In the genomic region with DNA sequence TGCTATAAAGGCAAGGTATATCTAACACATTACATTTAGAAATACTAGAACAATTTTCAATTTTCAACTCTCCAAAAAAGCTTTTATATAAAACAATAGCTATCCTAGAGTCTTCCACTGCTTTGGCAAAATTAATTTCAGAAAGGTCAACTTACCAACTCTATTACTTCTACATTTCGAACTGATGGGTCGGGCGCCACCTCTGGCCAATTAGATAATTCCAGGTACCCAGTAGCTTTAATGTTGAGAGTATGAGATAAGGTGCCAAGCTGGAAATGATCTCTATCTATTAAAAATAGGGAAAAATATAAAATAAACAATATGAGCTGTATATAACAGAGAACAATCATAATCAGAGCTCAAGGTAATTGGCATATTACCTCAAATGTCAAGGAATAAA, we compare ENCODE assay signal across 1 cellular context.
TF ChIP-seq lines count a peak whose summit lies in the region.

No MANE protein-coding gene starts in this region.

TF ChIP-seq in SK-N-SH treated with all-trans-retinoic acid at 6 μM for 48 hours, 23 proteins besides CTCF, POLR2A, EP300 and RAD21 (continued from another document):
- TF ChIP-seq, protein P1, sequence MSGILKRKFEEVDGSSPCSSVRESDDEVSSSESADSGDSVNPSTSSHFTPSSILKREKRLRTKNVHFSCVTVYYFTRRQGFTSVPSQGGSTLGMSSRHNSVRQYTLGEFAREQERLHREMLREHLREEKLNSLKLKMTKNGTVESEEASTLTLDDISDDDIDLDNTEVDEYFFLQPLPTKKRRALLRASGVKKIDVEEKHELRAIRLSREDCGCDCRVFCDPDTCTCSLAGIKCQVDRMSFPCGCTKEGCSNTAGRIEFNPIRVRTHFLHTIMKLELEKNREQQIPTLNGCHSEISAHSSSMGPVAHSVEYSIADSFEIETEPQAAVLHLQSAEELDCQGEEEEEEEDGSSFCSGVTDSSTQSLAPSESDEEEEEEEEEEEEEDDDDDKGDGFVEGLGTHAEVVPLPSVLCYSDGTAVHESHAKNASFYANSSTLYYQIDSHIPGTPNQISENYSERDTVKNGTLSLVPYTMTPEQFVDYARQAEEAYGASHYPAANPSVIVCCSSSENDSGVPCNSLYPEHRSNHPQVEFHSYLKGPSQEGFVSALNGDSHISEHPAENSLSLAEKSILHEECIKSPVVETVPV (CRISPR knock-in tag; IDR thresholded peaks at IDR 0.05), result no peak
- TF ChIP-seq, protein P2, sequence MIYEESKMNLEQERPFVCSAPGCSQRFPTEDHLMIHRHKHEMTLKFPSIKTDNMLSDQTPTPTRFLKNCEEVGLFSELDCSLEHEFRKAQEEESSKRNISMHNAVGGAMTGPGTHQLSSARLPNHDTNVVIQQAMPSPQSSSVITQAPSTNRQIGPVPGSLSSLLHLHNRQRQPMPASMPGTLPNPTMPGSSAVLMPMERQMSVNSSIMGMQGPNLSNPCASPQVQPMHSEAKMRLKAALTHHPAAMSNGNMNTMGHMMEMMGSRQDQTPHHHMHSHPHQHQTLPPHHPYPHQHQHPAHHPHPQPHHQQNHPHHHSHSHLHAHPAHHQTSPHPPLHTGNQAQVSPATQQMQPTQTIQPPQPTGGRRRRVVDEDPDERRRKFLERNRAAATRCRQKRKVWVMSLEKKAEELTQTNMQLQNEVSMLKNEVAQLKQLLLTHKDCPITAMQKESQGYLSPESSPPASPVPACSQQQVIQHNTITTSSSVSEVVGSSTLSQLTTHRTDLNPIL (CRISPR knock-in tag; IDR thresholded peaks at IDR 0.05; ENCODE audit: low read depth), result no peak
TF ChIP-seq in SK-N-SH treated with all-trans-retinoic acid at 6 μM for 48 hours: peak in this region for 0.
